9 cellular contexts compared by ENCODE assay signal in genomic region chr5:14560091-14560595, GRCh38. TPM values are rescaled to one million over a fixed set of nuclear protein-coding genes. Genes with fewer than 3 reads are reported as not detected.
DNase-seq lines count a peak whose midpoint lies in the region; ATAC-seq, FAIRE-seq and TF ChIP-seq lines count a peak whose summit lies in the region.
"Had no signal": no experiment of that assay in that cellular context is flagged by ENCODE, and none has a peak within 500 bp of the region (broad histone marks: within the 10 kb centered on the region; RNA-seq: fewer than 3 reads in every experiment).

No MANE protein-coding gene starts in this region.

- H3K36me3 Mint-ChIP-seq in activated naive CD8-positive, alpha-beta T cell, result no peaks in the 10 kb centered on the region
- no peaks in the 10 kb centered on the region for H3K36me3 Mint-ChIP-seq in activated naive CD8-positive, alpha-beta T cell treated with anti-CD3 and anti-CD28 coated beads, Interleukin-2, amount 50 U/mL, for 24 hours (ENCODE audit: low read depth)
- no peaks in the 10 kb centered on the region for H3K36me3 Mint-ChIP-seq in activated naive CD8-positive, alpha-beta T cell treated with anti-CD3 and anti-CD28 coated beads for 36 hours

- H3K9me3 Mint-ChIP-seq in activated naive CD8-positive, alpha-beta T cell (ENCODE audit: low read depth), result no peaks in the 10 kb centered on the region
- H3K9me3 Mint-ChIP-seq in activated naive CD8-positive, alpha-beta T cell treated with anti-CD3 and anti-CD28 coated beads, Interleukin-2, amount 50 U/mL, for 24 hours, result no peaks in the 10 kb centered on the region
- no peaks in the 10 kb centered on the region for H3K9me3 Mint-ChIP-seq in activated naive CD8-positive, alpha-beta T cell treated with anti-CD3 and anti-CD28 coated beads for 36 hours

- no peaks in the 10 kb centered on the region for H3K36me3 ChIP-seq in kidney (ENCODE audit: control insufficient read depth in 1 of 2, insufficient read depth in 2 of 2, low read length in 2 of 2)

- no peak for DNase-seq in activated naive CD8-positive, alpha-beta T cell treated with anti-CD3 and anti-CD28 coated beads, Interleukin-2, amount 50 U/mL, for 24 hours
- DNase-seq in NCI-H2227 (lab: John Stamatoyannopoulos, UW; ENCODE audit: unreplicated experiment), result peak; percentile 91
- no peak for DNase-seq in activated naive CD8-positive, alpha-beta T cell treated with anti-CD3 and anti-CD28 coated beads for 36 hours
- no peak for DNase-seq in kidney
- DNase-seq in GM12891 (ENCODE audit: insufficient read length, low spot score), result no peak

- peak overlapping the region; percentile 74 for H3K4me3 Mint-ChIP-seq in activated naive CD8-positive, alpha-beta T cell
- no peak overlapping the region for H3K4me3 Mint-ChIP-seq in activated naive CD8-positive, alpha-beta T cell treated with anti-CD3 and anti-CD28 coated beads, Interleukin-2, amount 50 U/mL, for 24 hours
- H3K4me3 Mint-ChIP-seq in activated naive CD8-positive, alpha-beta T cell treated with anti-CD3 and anti-CD28 coated beads for 36 hours, result peak overlapping the region; percentile 48

- FAIRE-seq in kidney (lab: Jason Lieb, UNC) (no peak), GM12891 (lab: Jason Lieb, UNC) (no peak)
- FAIRE-seq: keratinocyte had no signal

- H3K27ac ChIP-seq in kidney (ENCODE audit: low read depth in 2 of 2, low read length in 2 of 2), result no peak overlapping the region

- no peaks in the 10 kb centered on the region for H3K9me3 ChIP-seq in kidney (ENCODE audit: control insufficient read depth in 1 of 2, low read length in 2 of 2)

- H3K27ac Mint-ChIP-seq in activated naive CD8-positive, alpha-beta T cell, result peak overlapping the region; percentile 41
- no peak overlapping the region for H3K27ac Mint-ChIP-seq in activated naive CD8-positive, alpha-beta T cell treated with anti-CD3 and anti-CD28 coated beads, Interleukin-2, amount 50 U/mL, for 24 hours
- no peak overlapping the region for H3K27ac Mint-ChIP-seq in activated naive CD8-positive, alpha-beta T cell treated with anti-CD3 and anti-CD28 coated beads for 36 hours

- no peak for TF ChIP-seq CTCF in kidney (IDR thresholded peaks at IDR 0.05; ENCODE audit: borderline replicate concordance, extremely low read depth, insufficient read depth)

- H3K4me1 ChIP-seq in kidney (ENCODE audit: control insufficient read depth in 1 of 2, insufficient read depth in 1 of 2, low read depth in 1 of 2, low read length in 2 of 2), result peaks cover 0 to 2% of the 10 kb centered on the region in 2 donors

- no peak for TF ChIP-seq POLR2A in GM12891 (IDR thresholded peaks at IDR 0.05; ENCODE audit: low read depth, low read length)

- peaks cover 30% of the 10 kb centered on the region for H3K4me1 Mint-ChIP-seq in activated naive CD8-positive, alpha-beta T cell (ENCODE audit: low read depth)
- peaks cover 21% of the 10 kb centered on the region for H3K4me1 Mint-ChIP-seq in activated naive CD8-positive, alpha-beta T cell treated with anti-CD3 and anti-CD28 coated beads, Interleukin-2, amount 50 U/mL, for 24 hours
- H3K4me1 Mint-ChIP-seq in activated naive CD8-positive, alpha-beta T cell treated with anti-CD3 and anti-CD28 coated beads for 36 hours, result peaks cover 15% of the 10 kb centered on the region

- H3K27me3 Mint-ChIP-seq in activated naive CD8-positive, alpha-beta T cell, result no peaks in the 10 kb centered on the region
- H3K27me3 Mint-ChIP-seq in activated naive CD8-positive, alpha-beta T cell treated with anti-CD3 and anti-CD28 coated beads, Interleukin-2, amount 50 U/mL, for 24 hours, result no peaks in the 10 kb centered on the region
- no peaks in the 10 kb centered on the region for H3K27me3 Mint-ChIP-seq in activated naive CD8-positive, alpha-beta T cell treated with anti-CD3 and anti-CD28 coated beads for 36 hours

- no peak for ATAC-seq in activated naive CD8-positive, alpha-beta T cell treated with anti-CD3 and anti-CD28 coated beads, Interleukin-2, amount 50 U/mL, for 24 hours
- ATAC-seq in GM19455 (IDR thresholded peaks at IDR 0.05; ENCODE audit: unreplicated experiment) (no peak), HG02852 (IDR thresholded peaks at IDR 0.05; ENCODE audit: unreplicated experiment) (no peak)

- no peak overlapping the region for H3K9ac ChIP-seq in kidney (ENCODE audit: low read length in 2 of 2)

- no peak overlapping the region for H3K4me3 ChIP-seq in kidney (ENCODE audit: low read length in 2 of 2)

- intact Hi-C loops in kidney (cut with DNase I), result no loop called here

TF ChIP-seq in GM12891, 5 proteins besides CTCF, POLR2A, EP300 and RAD21:
- TF ChIP-seq TAF1 (IDR thresholded peaks at IDR 0.05; ENCODE audit: low read depth, low read length) (no peak), SPI1 (IDR thresholded peaks at IDR 0.05; ENCODE audit: low read depth, low read length) (no peak), POLR2AphosphoS5 (IDR thresholded peaks at IDR 0.05; ENCODE audit: low read depth, low read length) (no peak), PAX5 (IDR thresholded peaks at IDR 0.05; ENCODE audit: insufficient read depth, low read length, severe bottlenecking) (no peak), POU2F2 (IDR thresholded peaks at IDR 0.05; ENCODE audit: low read depth, low read length) (no peak)

RNA-seq across cellular contexts. Expression of gene OTULINL, which starts 21.4 kb away (rescaled TPM):
- total RNA-seq in activated naive CD8-positive, alpha-beta T cell treated with anti-CD3 and anti-CD28 coated beads for 36 hours, result 10 to 100 TPM; 20.8 to 27.3 TPM
- 10.8 TPM for total RNA-seq in kidney
- polyA plus RNA-seq in kidney (ENCODE audit: insufficient read depth, low read depth, low replicate concordance), result 7.1 TPM
- polyA plus RNA-seq in GM12891 (2012; ENCODE audit: low read depth, missing spikeins), result 0.40 TPM
